Comparison of ENCODE assay signal across 31 cellular contexts in genomic region chr16:66600484-66600883, GRCh38. TPM values are rescaled to one million over a fixed set of nuclear protein-coding genes. Genes with fewer than 3 reads are reported as not detected.
A peak's percentile ranks its signal among the peaks of the same experiment; 100 is the strongest.
DNase-seq lines count a peak whose midpoint lies in the region; ATAC-seq and TF ChIP-seq lines count a peak whose summit lies in the region.
"Had no signal": no experiment of that assay in that cellular context is flagged by ENCODE, and none has a peak within 500 bp of the region (broad histone marks: within the 10 kb centered on the region; RNA-seq: fewer than 3 reads in every experiment).

No MANE protein-coding gene starts in this region.

- WGBS in SK-N-SH (ENCODE audit: low lambda C conversion rate), result 100% methylated on average over 1 of the region's 1 CpG
- WGBS in spleen, 5 donors, result 95 to 100% (median 100%) methylated on average over 1 of the region's 1 CpG

- peaks cover 9% of the 10 kb centered on the region for H3F3A ChIP-seq in SK-N-SH (replicated peaks; ENCODE audit: insufficient read depth)

- ATAC-seq in SK-N-SH treated with all-trans-retinoic acid at 6 μM for 48 hours, result no peak
- ATAC-seq in CD8-positive, alpha-beta T cell, result no peak
- ATAC-seq: GM12878, GM23338, K562 had no signal

- H3K4me1 Mint-ChIP-seq in CD8-positive, alpha-beta T cell (ENCODE audit: low read depth), result peaks cover 43% of the 10 kb centered on the region
- peaks cover 12% of the 10 kb centered on the region for H3K4me1 Mint-ChIP-seq in endothelial cell (ENCODE audit: unreplicated experiment)
- peaks cover 45% of the 10 kb centered on the region for H3K4me1 Mint-ChIP-seq in T-helper 2 cell treated with Interferon-gamma antibody and Interleukin-4, amounts not matched to agents 5 μg/mL and 100 μg/mL, for 36 hours (ENCODE audit: low read depth)

- DNase-seq in SK-N-SH (no peak), endothelial cell (ENCODE audit: low spot score) (no peak), spleen (peak; percentile 14), NCI-H446 treated with DMSO at 0.1 percent for 48 hours (lab: John Stamatoyannopoulos, UW) (no peak)
- DNase-seq in CD8-positive, alpha-beta T cell, result no peak
- DNase-seq in stimulated activated CD4-positive, alpha-beta T cell treated with anti-CD3 and anti-CD28 coated beads, Interleukin-4, amount 100 ng/mL, for 24 hours, result no peak
- DNase-seq in T-helper 2 cell treated with Interferon-gamma antibody and Interleukin-4, amounts not matched to agents 5 μg/mL and 100 μg/mL, for 36 hours (ENCODE audit: low spot score), result no peak
- DNase-seq: Caco-2; CD4-positive, alpha-beta memory T cell; EL; GDM1; H9; MV-4-11; NCI-H1105; NCI-H1436 treated with DMSO at 0.1 percent for 48 hours; NCI-H187 treated with DMSO at 0.1 percent for 48 hours; NCI-H2171 treated with DMSO at 0.1 percent for 48 hours; NCI-H345; NCI-H524; NCI-H774; SHP77 had no signal

- no peaks in the 10 kb centered on the region for H3K36me3 ChIP-seq in SK-N-SH (replicated peaks in 1 of 2; ENCODE audit: control insufficient read depth in 1 of 2, insufficient read depth in 2 of 2, low read length in 1 of 2)
- no peaks in the 10 kb centered on the region for H3K36me3 ChIP-seq in CD8-positive, alpha-beta T cell (ENCODE audit: insufficient read depth, low read length)
- no peaks in the 10 kb centered on the region for H3K36me3 ChIP-seq in spleen

- H3K4me2 ChIP-seq in SK-N-SH, result no peak overlapping the region
- H3K4me2 ChIP-seq: GM23338 had no signal

- H3K27ac Mint-ChIP-seq in CD8-positive, alpha-beta T cell, result peak overlapping the region; percentile 21
- H3K27ac Mint-ChIP-seq in endothelial cell (ENCODE audit: unreplicated experiment), result peak overlapping the region; percentile 32
- H3K27ac Mint-ChIP-seq in T-helper 2 cell treated with Interferon-gamma antibody and Interleukin-4, amounts not matched to agents 5 μg/mL and 100 μg/mL, for 36 hours, result no peak overlapping the region
- H3K27ac Mint-ChIP-seq: GM23338, H9 had no signal

- TF ChIP-seq POLR2A in spleen (IDR thresholded peaks at IDR 0.05), result no peak

- H3K4me1 ChIP-seq in SK-N-SH (ENCODE audit: control insufficient read depth in 1 of 2, insufficient read depth in 2 of 2, low read depth in 1 of 2, low read length in 1 of 2), result peaks cover 3% of the 10 kb centered on the region in 2 experiments; a peak in 2 of 4 replicates
- H3K4me1 ChIP-seq in CD8-positive, alpha-beta T cell (ENCODE audit: insufficient read depth, low read length), result peaks cover 27% of the 10 kb centered on the region
- H3K4me1 ChIP-seq in spleen, result peaks cover 1 to 25% (median 20%) of the 10 kb centered on the region in 6 donors

- no peak overlapping the region for H3K4me3 Mint-ChIP-seq in CD8-positive, alpha-beta T cell
- peak overlapping the region; percentile 57 for H3K4me3 Mint-ChIP-seq in endothelial cell (ENCODE audit: unreplicated experiment)
- no peak overlapping the region for H3K4me3 Mint-ChIP-seq in T-helper 2 cell treated with Interferon-gamma antibody and Interleukin-4, amounts not matched to agents 5 μg/mL and 100 μg/mL, for 36 hours
- H3K4me3 Mint-ChIP-seq: GM23338, H9 had no signal

- TF ChIP-seq CTCF in SK-N-SH (IDR thresholded peaks at IDR 0.05) (no peak), endothelial cell (IDR thresholded peaks at IDR 0.05; ENCODE audit: unreplicated experiment) (no peak), spleen (IDR thresholded peaks at IDR 0.05 in 8 of 11, conservative IDR thresholded peaks at IDR 0.05 in 3 of 11) (no peak)
- no peak for TF ChIP-seq CTCF in CD8-positive, alpha-beta T cell (IDR thresholded peaks at IDR 0.05)

- CTCF ChIA-PET in SK-N-SH (lab: Yijun Ruan, JAX), result no interaction called here
- CTCF ChIA-PET in CD8-positive, alpha-beta T cell (lab: Charles Lee), result interaction anchor here (1.4 kb wide), 2 partner anchors 9 to 10 kb away, joined by 4 to 7 read pairs; no protein-coding TSS in a partner anchor

- H3K9me3 ChIP-seq in SK-N-SH (no peaks in the 10 kb centered on the region), spleen (peaks cover 0 to 11% (median 9%) of the 10 kb centered on the region in 8 donors)
- H3K9me3 ChIP-seq in CD8-positive, alpha-beta T cell (ENCODE audit: low read length), result no peaks in the 10 kb centered on the region

- H3K9me3 Mint-ChIP-seq in CD8-positive, alpha-beta T cell, result peaks cover 2% of the 10 kb centered on the region
- no peaks in the 10 kb centered on the region for H3K9me3 Mint-ChIP-seq in endothelial cell (ENCODE audit: unreplicated experiment)
- H3K9me3 Mint-ChIP-seq in T-helper 2 cell treated with Interferon-gamma antibody and Interleukin-4, amounts not matched to agents 5 μg/mL and 100 μg/mL, for 36 hours, result peaks cover 8% of the 10 kb centered on the region
- H3K9me3 Mint-ChIP-seq: H9 had no signal

- no peaks in the 10 kb centered on the region for H3K9me2 ChIP-seq in SK-N-SH

- H4K20me1 ChIP-seq in SK-N-SH (ENCODE audit: insufficient read depth), result no peaks in the 10 kb centered on the region

- H3K27ac ChIP-seq in SK-N-SH (ENCODE audit: low read depth in 2 of 2, low read length in 1 of 2) (no peak overlapping the region), spleen (no peak overlapping the region)
- H3K27ac ChIP-seq in CD8-positive, alpha-beta T cell (ENCODE audit: low read depth, low read length), result no peak overlapping the region
- H3K27ac ChIP-seq: RWPE1 had no signal

- POLR2A ChIA-PET in SK-N-SH (lab: Yijun Ruan, JAX), result no interaction called here
- POLR2A ChIA-PET in CD8-positive, alpha-beta T cell (lab: Charles Lee), result no interaction called here

- no peak for TF ChIP-seq RAD21 in SK-N-SH (IDR thresholded peaks at IDR 0.05; ENCODE audit: low read length)

- no peak overlapping the region for H2AFZ ChIP-seq in SK-N-SH (ENCODE audit: low read depth)
- H2AFZ ChIP-seq: GM23338 had no signal

- H3K27me3 ChIP-seq in SK-N-SH (ENCODE audit: insufficient read depth) (no peaks in the 10 kb centered on the region), spleen (replicated peaks in 1 of 7) (peaks cover 0 to 21% (median 0%) of the 10 kb centered on the region in 7 donors)
- no peaks in the 10 kb centered on the region for H3K27me3 ChIP-seq in CD8-positive, alpha-beta T cell (ENCODE audit: insufficient read depth, low read length)

- intact Hi-C loops in CD8-positive, alpha-beta T cell (cut with DNase I, micrococcal nuclease), result loop anchor here in 1 of 2 experiments (5.0 kb wide), 1 partner anchor 272 kb away; no protein-coding TSS in a partner anchor
- intact Hi-C loops in spleen (cut with DNase I; ENCODE audit: low total_unique reads), result loop anchor here (5.0 kb wide), 1 partner anchor 193 kb away; no protein-coding TSS in a partner anchor

- H3K4me3 ChIP-seq in SK-N-SH (ENCODE audit: low read depth in 2 of 2, low read length in 1 of 2) (no peak overlapping the region), spleen (no peak overlapping the region)
- H3K4me3 ChIP-seq in CD8-positive, alpha-beta T cell (ENCODE audit: low read depth, low read length), result no peak overlapping the region
- H3K4me3 ChIP-seq: GM12878, GM23338, K562 had no signal

- no peak overlapping the region for H3K9ac ChIP-seq in SK-N-SH

- H3K36me3 Mint-ChIP-seq in CD8-positive, alpha-beta T cell, result no peaks in the 10 kb centered on the region
- peaks cover 6% of the 10 kb centered on the region for H3K36me3 Mint-ChIP-seq in endothelial cell (ENCODE audit: low read depth, unreplicated experiment)
- peaks cover 13% of the 10 kb centered on the region for H3K36me3 Mint-ChIP-seq in T-helper 2 cell treated with Interferon-gamma antibody and Interleukin-4, amounts not matched to agents 5 μg/mL and 100 μg/mL, for 36 hours (ENCODE audit: low read depth)

- H3K27me3 Mint-ChIP-seq in CD8-positive, alpha-beta T cell (ENCODE audit: low read depth), result no peaks in the 10 kb centered on the region
- H3K27me3 Mint-ChIP-seq in endothelial cell (ENCODE audit: unreplicated experiment), result peaks cover 8% of the 10 kb centered on the region
- no peaks in the 10 kb centered on the region for H3K27me3 Mint-ChIP-seq in T-helper 2 cell treated with Interferon-gamma antibody and Interleukin-4, amounts not matched to agents 5 μg/mL and 100 μg/mL, for 36 hours (ENCODE audit: low read depth)

- TF ChIP-seq EP300 in SK-N-SH (IDR thresholded peaks at IDR 0.05; ENCODE audit: borderline replicate concordance in 1 of 2, low read depth in 1 of 2, low read length in 1 of 2), result no peak

- H3K79me2 ChIP-seq in SK-N-SH (ENCODE audit: insufficient read depth), result peaks cover 9% of the 10 kb centered on the region

RNA-seq across cellular contexts. Expression of gene CMTM3, which starts 4.0 kb away (rescaled TPM):
- polyA plus RNA-seq in SK-N-SH (2012; rRNA removed) (64.2 and 69.4 TPM in 2 replicates), spleen (10 to 100 TPM; 16.2 to 25.0 (median 23.4) TPM)
- 51.4 and 73.9 TPM in 2 replicates for polyA plus RNA-seq in SK-N-SH (2012; cell fraction: cytosol; rRNA removed)
- 44.1 and 60.0 TPM in 2 replicates for polyA plus RNA-seq in SK-N-SH (2012; cell fraction: nucleus; rRNA removed)
- 10 to 100 TPM; 40.0 to 40.6 TPM for total RNA-seq in CD8-positive, alpha-beta T cell
- total RNA-seq in endothelial cell (ENCODE audit: unreplicated experiment) (268 TPM), spleen (10 to 100 TPM; 37.6 to 53.1 (median 41.9) TPM)

RNA-seq across cellular contexts. Expression of gene CMTM2, which starts 21.2 kb away (rescaled TPM):
- polyA plus RNA-seq in SK-N-SH (2012; rRNA removed) (not detected in 2 replicates), spleen (1 to 10 TPM in 2 of 3 donors, under 1 TPM in 1; 0.70 to 8.7 (median 5.8) TPM)
- polyA plus RNA-seq in SK-N-SH (2012; cell fraction: cytosol; rRNA removed), result 0.07 TPM in 1 of 2 replicates, not detected in the other
- polyA plus RNA-seq in SK-N-SH (2012; cell fraction: nucleus; rRNA removed), result 0.39 and 0.46 TPM in 2 replicates
- total RNA-seq in CD8-positive, alpha-beta T cell, result not detected
- total RNA-seq in endothelial cell (ENCODE audit: unreplicated experiment) (2.1 TPM), spleen (10 to 100 TPM in 4 of 7 donors, 1 to 10 TPM in 3; 3.3 to 54.6 (median 12.1) TPM)
- total RNA-seq: A172, Caco-2, GM23338, H9, K562, LHCN-M2, MCF 10A, SK-MEL-5 had no signal
- polyA plus RNA-seq: BJ; CD4-positive, alpha-beta memory T cell; GM23338; K562 had no signal

RNA-seq across cellular contexts. Expression of gene CMTM1, which starts 34.2 kb away (rescaled TPM):
- 3.1 and 3.7 TPM in 2 replicates for polyA plus RNA-seq in SK-N-SH (2012; rRNA removed)
- 1.0 and 2.3 TPM in 2 replicates for polyA plus RNA-seq in SK-N-SH (2012; cell fraction: cytosol; rRNA removed)
- polyA plus RNA-seq in SK-N-SH (2012; cell fraction: nucleus; rRNA removed), result 3.1 and 3.2 TPM in 2 replicates
- under 1 TPM in 1 of 2 experiments, not detected in 1; 0.61 TPM for total RNA-seq in CD8-positive, alpha-beta T cell
- 8.3 TPM for total RNA-seq in endothelial cell (ENCODE audit: unreplicated experiment)
- total RNA-seq in spleen, result 10 to 100 TPM in 4 of 7 donors, 1 to 10 TPM in 3; 1.4 to 19.0 (median 10.7) TPM
- 1 to 10 TPM in 1 of 3 donors, under 1 TPM in 2; 0.15 to 1.3 (median 0.33) TPM for polyA plus RNA-seq in spleen

RNA-seq across cellular contexts. Expression of gene CKLF, which starts 48.1 kb away (rescaled TPM):
- polyA plus RNA-seq in SK-N-SH (2012; rRNA removed), result 179 and 211 TPM in 2 replicates
- 185 and 194 TPM in 2 replicates for polyA plus RNA-seq in SK-N-SH (2012; cell fraction: cytosol; rRNA removed)
- polyA plus RNA-seq in SK-N-SH (2012; cell fraction: nucleus; rRNA removed), result 42.3 and 65.4 TPM in 2 replicates
- total RNA-seq in CD8-positive, alpha-beta T cell, result 10 to 100 TPM in 1 of 2 experiments, 1 to 10 TPM in 1; 7.9 to 11.1 TPM
- 38.0 TPM for total RNA-seq in endothelial cell (ENCODE audit: unreplicated experiment)
- 100 to 1,000 TPM in 3 of 7 donors, 10 to 100 TPM in 4; 65.5 to 132 (median 76.8) TPM for total RNA-seq in spleen
- 10 to 100 TPM; 61.9 to 76.2 (median 74.7) TPM for polyA plus RNA-seq in spleen

RNA-seq across cellular contexts. Expression of gene TK2, which starts 50.6 kb away (rescaled TPM):
- polyA plus RNA-seq in SK-N-SH (2012; rRNA removed) (25.2 and 37.6 TPM in 2 replicates), spleen (10 to 100 TPM in 1 of 3 donors, 1 to 10 TPM in 2; 8.3 to 19.8 (median 9.2) TPM)
- polyA plus RNA-seq in SK-N-SH (2012; cell fraction: cytosol; rRNA removed), result 27.7 and 28.2 TPM in 2 replicates
- polyA plus RNA-seq in SK-N-SH (2012; cell fraction: nucleus; rRNA removed), result 64.2 and 80.0 TPM in 2 replicates
- 1 to 10 TPM; 3.3 to 4.4 TPM for total RNA-seq in CD8-positive, alpha-beta T cell
- total RNA-seq in endothelial cell (ENCODE audit: unreplicated experiment) (13.1 TPM), spleen (10 to 100 TPM; 21.3 to 56.6 (median 40.1) TPM)
